15 cellular contexts compared by ENCODE assay signal in genomic region chr19:38056646-38057045, GRCh38.
"Had no signal": no experiment of that assay in that cellular context is flagged by ENCODE, and none has a peak within 500 bp of the region (broad histone marks: within the 10 kb centered on the region; RNA-seq: fewer than 3 reads in every experiment).

No MANE protein-coding gene starts in this region.

- H3K9me3 Mint-ChIP-seq: activated CD8-positive, alpha-beta T cell treated with anti-CD3 and anti-CD28 coated beads for 36 hours; activated T-cell treated with anti-CD3 and anti-CD28 coated beads, Interleukin-2, amount 50 U/mL, for 24 hours; activated T-helper 2 cell treated with anti-CD3 and anti-CD28 coated beads, Interferon-gamma antibody, Interleukin-2, Interleukin-4, amounts not matched to agents 10 μg/mL and 5 μg/mL and 100 μg/mL, durations not matched to agents 14 hours and 24 hours and 36 hours; naive thymus-derived CD8-positive, alpha-beta T cell had no signal

- H3K27me3 ChIP-seq: esophagus squamous epithelium, spleen, tibial artery had no signal

- H2AFZ ChIP-seq: parathyroid adenoma had no signal

- H3K4me1 ChIP-seq: parathyroid adenoma had no signal

- H3K27ac Mint-ChIP-seq: activated CD8-positive, alpha-beta T cell treated with anti-CD3 and anti-CD28 coated beads for 36 hours; activated T-cell treated with anti-CD3 and anti-CD28 coated beads, Interleukin-2, amount 50 U/mL, for 24 hours; activated T-helper 2 cell treated with anti-CD3 and anti-CD28 coated beads, Interferon-gamma antibody, Interleukin-2, Interleukin-4, amounts not matched to agents 10 μg/mL and 5 μg/mL and 100 μg/mL, durations not matched to agents 14 hours and 24 hours and 36 hours had no signal

- H3K4me3 Mint-ChIP-seq: activated CD8-positive, alpha-beta T cell treated with anti-CD3 and anti-CD28 coated beads for 36 hours; activated T-cell treated with anti-CD3 and anti-CD28 coated beads, Interleukin-2, amount 50 U/mL, for 24 hours had no signal

- H3K9me3 ChIP-seq: esophagus squamous epithelium, spleen, tibial artery had no signal

- H3K36me3 ChIP-seq: esophagus squamous epithelium, tibial artery had no signal

- H3K27me3 Mint-ChIP-seq: activated CD8-positive, alpha-beta T cell treated with anti-CD3 and anti-CD28 coated beads for 36 hours; activated T-cell treated with anti-CD3 and anti-CD28 coated beads, Interleukin-2, amount 50 U/mL, for 24 hours; naive thymus-derived CD8-positive, alpha-beta T cell had no signal

- H3K27ac ChIP-seq: esophagus squamous epithelium, parathyroid adenoma, spleen, tibial artery had no signal

- DNase-seq: activated CD4-positive, alpha-beta T cell treated with anti-CD3 and anti-CD28 coated beads for 48 hours; activated naive CD4-positive, alpha-beta T cell treated with anti-CD3 and anti-CD28 coated beads, Interleukin-2, amount 50 U/mL, for 16 hours; activated T-cell treated with anti-CD3 and anti-CD28 coated beads, Interleukin-2, amount 50 U/mL, for 24 hours; cerebellar nuclear complex; effector CD8-positive, alpha-beta T cell; esophagus squamous epithelium; mesenchymal stem cell; spleen; stimulated activated CD4-positive, alpha-beta T cell treated with anti-CD3 and anti-CD28 coated beads, Interleukin-4, amount 100 ng/mL, for 4 hours; stimulated activated naive CD4-positive, alpha-beta T cell treated with Interleukin-2 at 50 U/mL for 16 hours; tibial artery had no signal

- H3K4me3 ChIP-seq: esophagus squamous epithelium, spleen, tibial artery had no signal
